8 cellular contexts compared by ENCODE assay signal in genomic region chr19:11887618-11888531, GRCh38. TPM values are rescaled to one million over a fixed set of nuclear protein-coding genes. Genes with fewer than 3 reads are reported as not detected.
DNase-seq lines count a peak whose midpoint lies in the region; ATAC-seq and TF ChIP-seq lines count a peak whose summit lies in the region.

Gene ZNF69, plus strand, starts transcription at chr19:11887782. Its CDS starts 142 bp downstream, at chr19:11887924.

- H3K9me3 Mint-ChIP-seq in activated CD4-positive, alpha-beta T cell treated with anti-CD3 and anti-CD28 coated beads, Interleukin-2, amount 10 ng/mL, durations not matched to agents 24 days and 14 days, result peaks cover 5% of the 10 kb centered on the region

- peak within 1 kb of the TSS; percentile 70 for H3K27ac Mint-ChIP-seq in activated CD4-positive, alpha-beta T cell treated with anti-CD3 and anti-CD28 coated beads, Interleukin-2, amount 10 ng/mL, durations not matched to agents 24 days and 14 days

- DNase-seq in GM19240 (ENCODE audit: insufficient read length, low spot score), result peak; percentile 11
- peak; percentile 39 for DNase-seq in NCI-H2227 treated with DMSO at 0.1 percent for 48 hours (lab: John Stamatoyannopoulos, UW)
- peak; percentile 77 for DNase-seq in activated CD4-positive, alpha-beta T cell treated with anti-CD3 and anti-CD28 coated beads, Interleukin-2, amount 10 ng/mL, durations not matched to agents 24 days and 14 days
- peak; percentile 54 for DNase-seq in dermis blood vessel endothelial cell
- DNase-seq in left lobe of liver (ENCODE audit: low spot score), result peak; percentile 93
- DNase-seq in stimulated activated CD4-positive, alpha-beta T cell treated with anti-CD3 and anti-CD28 coated beads, Interleukin-1b, Interleukin-23, amount 100 ng/mL, for 24 hours (ENCODE audit: low read depth in 4 of 4, low spot score in 1 of 4), result peak; percentile 9 to 59 (median 41)
- DNase-seq in MV-4-11 (lab: John Stamatoyannopoulos, UW), result no peak

- TF ChIP-seq CTCF in 22Rv1 (IDR thresholded peaks at IDR 0.05), result peak; percentile 64

- H3K27me3 Mint-ChIP-seq in activated CD4-positive, alpha-beta T cell treated with anti-CD3 and anti-CD28 coated beads, Interleukin-2, amount 10 ng/mL, durations not matched to agents 24 days and 14 days, result no peaks in the 10 kb centered on the region

- H3K4me1 Mint-ChIP-seq in activated CD4-positive, alpha-beta T cell treated with anti-CD3 and anti-CD28 coated beads, Interleukin-2, amount 10 ng/mL, durations not matched to agents 24 days and 14 days, result peaks cover 8% of the 10 kb centered on the region

- H3K36me3 Mint-ChIP-seq in activated CD4-positive, alpha-beta T cell treated with anti-CD3 and anti-CD28 coated beads, Interleukin-2, amount 10 ng/mL, durations not matched to agents 24 days and 14 days (ENCODE audit: low read depth), result peaks cover 2% of the 10 kb centered on the region

- H3K4me3 Mint-ChIP-seq in activated CD4-positive, alpha-beta T cell treated with anti-CD3 and anti-CD28 coated beads, Interleukin-2, amount 10 ng/mL, durations not matched to agents 24 days and 14 days, result peak within 1 kb of the TSS; percentile 85

- intact Hi-C loops in activated CD4-positive, alpha-beta T cell treated with anti-CD3 and anti-CD28 coated beads, Interleukin-2, amount 10 ng/mL, durations not matched to agents 24 days and 14 days (cut with micrococcal nuclease), result no loop called here

- H3K27ac ChIP-seq in 22Rv1, result peak within 1 kb of the TSS; percentile 71

- ATAC-seq in left lobe of liver, result peak; percentile 98

RNA-seq across cellular contexts. Expression of gene ZNF69, which starts in this region (rescaled TPM):
- 0.21 and 0.40 TPM in 2 replicates for total RNA-seq in activated CD4-positive, alpha-beta T cell treated with anti-CD3 and anti-CD28 coated beads, Interleukin-2, amount 10 ng/mL, durations not matched to agents 24 days and 14 days
- 13.0 and 15.8 TPM in 2 replicates for total RNA-seq in dermis blood vessel endothelial cell
- 8.0 TPM for total RNA-seq in left lobe of liver

Comparison
In these comparisons a context has a peak if more than half of its experiments do, and no peak if none do; other contexts are left out.
1. Peak in DNase-seq in activated CD4-positive, alpha-beta T cell treated with anti-CD3 and anti-CD28 coated beads, Interleukin-2, amount 10 ng/mL, durations not matched to agents 24 days and 14 days; RNA of the gene not detected or under 1 TPM.